Comparison of ENCODE assay signal across 8 cellular contexts in the genomic region with DNA sequence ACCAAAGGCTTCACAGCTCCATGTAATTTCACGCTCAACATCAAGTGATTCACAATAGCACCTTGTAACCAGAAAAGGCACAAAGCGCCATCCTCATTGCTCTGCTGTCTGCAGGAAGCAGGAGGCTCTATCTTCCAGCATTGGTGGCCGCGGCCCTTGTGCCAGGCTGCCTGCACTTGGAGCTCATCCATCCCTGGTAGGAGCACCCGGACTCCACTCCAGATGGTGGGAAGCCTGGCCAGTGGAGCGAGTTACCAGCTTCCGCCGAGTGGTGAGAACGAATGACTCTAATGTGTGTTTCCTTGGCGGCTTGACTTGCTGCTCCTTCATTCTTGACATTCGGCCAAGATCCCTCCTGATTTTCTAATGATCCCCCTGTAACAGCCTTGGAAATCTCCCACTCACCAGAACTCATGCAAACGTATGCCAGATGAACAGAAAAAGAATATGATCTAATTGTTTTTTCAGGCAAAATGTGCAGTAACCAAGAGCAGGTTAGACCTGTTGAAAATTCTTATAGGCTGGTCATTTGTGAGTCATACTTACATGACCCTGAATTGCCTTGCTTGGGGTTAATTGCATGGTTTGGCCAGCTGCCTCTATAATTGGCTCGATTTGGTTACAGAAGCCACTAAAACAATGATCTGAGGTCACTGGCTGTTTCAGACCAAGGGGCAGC.
DNase-seq lines count a peak whose midpoint lies in the region; ATAC-seq, FAIRE-seq and TF ChIP-seq lines count a peak whose summit lies in the region.

No MANE protein-coding gene starts in this region.

- no peak for TF ChIP-seq POLR2A in endothelial cell of umbilical vein (IDR thresholded peaks at IDR 0.05; ENCODE audit: low read depth, low read length)

- H2BK120ac ChIP-seq in trophoblast cell (ENCODE audit: insufficient read depth, low read length, poor library complexity) = peak overlapping the region; percentile 28

- H3K27me3 ChIP-seq in endothelial cell of umbilical vein (ENCODE audit: control insufficient read depth in 2 of 2, insufficient read depth in 2 of 2, low read length in 2 of 2) (no peaks in the 10 kb centered on the region), trophoblast cell (ENCODE audit: insufficient read depth, low read length) (no peaks in the 10 kb centered on the region)

- no peak for ATAC-seq in activated T-cell treated with anti-CD3 and anti-CD28 coated beads, Interleukin-2, amount 50 U/mL, for 72 hours (replicated peaks in 1 of 2)

- peak; percentile 98 for DNase-seq in G401 (ENCODE audit: low spot score)
- DNase-seq in NCI-H774 (lab: John Stamatoyannopoulos, UW) = peak; percentile 75
- peak; percentile 91 for DNase-seq in endothelial cell of umbilical vein (ENCODE audit: low read depth, low spot score)
- peak; percentile 77 to 91 for DNase-seq in trophoblast cell
- no peak for DNase-seq in CD14-positive monocyte (ENCODE audit: low spot score)
- no peak for DNase-seq in activated CD4-positive, alpha-beta T cell treated with anti-CD3 and anti-CD28 coated beads, Interleukin-2, amount 50 U/mL, for 1 hour
- no peak for DNase-seq in mucosa of gallbladder (ENCODE audit: low spot score)
- no peak for DNase-seq in activated T-cell treated with anti-CD3 and anti-CD28 coated beads, Interleukin-2, amount 50 U/mL, for 72 hours

- no peaks in the 10 kb centered on the region for H3K36me3 Mint-ChIP-seq in CD14-positive monocyte
- no peaks in the 10 kb centered on the region for H3K36me3 Mint-ChIP-seq in activated T-cell treated with anti-CD3 and anti-CD28 coated beads, Interleukin-2, amount 50 U/mL, for 72 hours (ENCODE audit: insufficient read depth in 2 of 2)

- H3K4me3 ChIP-seq in endothelial cell of umbilical vein (replicated peaks in 1 of 3; ENCODE audit: insufficient read depth in 1 of 3, low read depth in 1 of 3, low read length in 3 of 3) (no peak overlapping the region), trophoblast cell (ENCODE audit: low read depth, low read length) (no peak overlapping the region)

- H2BK5ac ChIP-seq in trophoblast cell (ENCODE audit: low read depth, low read length, poor library complexity) = peak overlapping the region; percentile 8

- H3K14ac ChIP-seq in trophoblast cell (ENCODE audit: low read length) = peak overlapping the region; percentile 10

- peaks cover 0 to 6% (median 2%) of the 10 kb centered on the region in 7 donors for H3K9me3 Mint-ChIP-seq in CD14-positive monocyte
- H3K9me3 Mint-ChIP-seq in activated T-cell treated with anti-CD3 and anti-CD28 coated beads, Interleukin-2, amount 50 U/mL, for 72 hours = no peaks in the 10 kb centered on the region

- H3K27ac Mint-ChIP-seq in CD14-positive monocyte = no peak overlapping the region
- H3K27ac Mint-ChIP-seq in activated T-cell treated with anti-CD3 and anti-CD28 coated beads, Interleukin-2, amount 50 U/mL, for 72 hours = no peak overlapping the region

- in situ Hi-C loops in G401 (cut with HindIII; ENCODE audit: low sequenced_read_pairs) = no loop called here

- H3K4me1 ChIP-seq in endothelial cell of umbilical vein (ENCODE audit: control insufficient read depth, extremely low read depth, insufficient read depth, low read length) (peaks cover 30% of the 10 kb centered on the region), trophoblast cell (ENCODE audit: control insufficient read depth in 1 of 2, insufficient read depth in 2 of 2, low read length in 2 of 2) (peaks cover 18 to 23% of the 10 kb centered on the region in 2 experiments)

- H3K9me3 ChIP-seq in endothelial cell of umbilical vein (replicated peaks; ENCODE audit: control insufficient read depth, insufficient read depth, low read length) (no peaks in the 10 kb centered on the region), trophoblast cell (ENCODE audit: insufficient read depth, low read depth, low read length) (no peaks in the 10 kb centered on the region)

- H3K36me3 ChIP-seq in endothelial cell of umbilical vein (ENCODE audit: control insufficient read depth in 2 of 2, extremely low read depth in 1 of 2, insufficient read depth in 2 of 2, low read length in 2 of 2) (no peaks in the 10 kb centered on the region), trophoblast cell (ENCODE audit: control insufficient read depth in 1 of 2, insufficient read depth in 2 of 2, low read length in 2 of 2) (no peaks in the 10 kb centered on the region)

- H4K12ac ChIP-seq in trophoblast cell (ENCODE audit: low read depth, low read length) = no peak overlapping the region

- H3K79me1 ChIP-seq in trophoblast cell (ENCODE audit: low read length) = peaks cover 17% of the 10 kb centered on the region

- H3K79me2 ChIP-seq in endothelial cell of umbilical vein (ENCODE audit: control insufficient read depth, insufficient read depth, low read length) (no peaks in the 10 kb centered on the region), trophoblast cell (ENCODE audit: control insufficient read depth, insufficient read depth, low read length, poor library complexity) (no peaks in the 10 kb centered on the region)

- intact Hi-C loops in endothelial cell of umbilical vein (cut with micrococcal nuclease) = loop anchor here (1.0 to 10.0 kb wide), 8 partner anchors 25 to 353 kb away; partner anchors contain the start of gene CDYL
- intact Hi-C loops in CD14-positive monocyte (cut with micrococcal nuclease) = no loop called here

- peak overlapping the region; percentile 21 for H3K9ac ChIP-seq in endothelial cell of umbilical vein (replicated peaks; ENCODE audit: extremely low read depth, insufficient read depth, low read length)
- H3K9ac ChIP-seq in trophoblast cell (ENCODE audit: low read length) = no peak overlapping the region

- peak overlapping the region; percentile 1 for H4K8ac ChIP-seq in trophoblast cell (ENCODE audit: low read depth, low read length)

- peak overlapping the region; percentile 13 for H3K18ac ChIP-seq in trophoblast cell (ENCODE audit: low read length)

- peak overlapping the region; percentile 64 for H4K91ac ChIP-seq in trophoblast cell (ENCODE audit: low read depth, low read length)

- H3K4me2 ChIP-seq in endothelial cell of umbilical vein (ENCODE audit: insufficient read depth, low read length) = peak overlapping the region; percentile 72
- no peak overlapping the region for H3K4me2 ChIP-seq in trophoblast cell (ENCODE audit: low read length)

- peaks cover 23% of the 10 kb centered on the region for H3K4me1 Mint-ChIP-seq in CD14-positive monocyte
- peaks cover 4% of the 10 kb centered on the region for H3K4me1 Mint-ChIP-seq in activated T-cell treated with anti-CD3 and anti-CD28 coated beads, Interleukin-2, amount 50 U/mL, for 72 hours (ENCODE audit: low read depth)

- no peaks in the 10 kb centered on the region for H4K20me1 ChIP-seq in endothelial cell of umbilical vein (replicated peaks; ENCODE audit: control insufficient read depth, extremely low read depth, insufficient read depth, low read length)

- peak overlapping the region; percentile 11 for H2BK12ac ChIP-seq in trophoblast cell (ENCODE audit: low read length)

- peak overlapping the region; percentile 16 for H3K4ac ChIP-seq in trophoblast cell (ENCODE audit: low read depth, low read length)

- H3K4me3 Mint-ChIP-seq in CD14-positive monocyte = no peak overlapping the region
- H3K4me3 Mint-ChIP-seq in activated T-cell treated with anti-CD3 and anti-CD28 coated beads, Interleukin-2, amount 50 U/mL, for 72 hours = no peak overlapping the region

- peaks cover 4 to 10% (median 7%) of the 10 kb centered on the region in 3 donors for H3K27me3 Mint-ChIP-seq in CD14-positive monocyte (ENCODE audit: low read depth in 3 of 3)
- peaks cover 16% of the 10 kb centered on the region for H3K27me3 Mint-ChIP-seq in activated T-cell treated with anti-CD3 and anti-CD28 coated beads, Interleukin-2, amount 50 U/mL, for 72 hours (ENCODE audit: low read depth)

- CTCF ChIA-PET in endothelial cell of umbilical vein (lab: Charles Lee) = interaction anchor here (1.0 to 1.3 kb wide), 3 partner anchors 29 to 423 kb away, joined by 3 to 6 read pairs (median 4); no protein-coding TSS in a partner anchor

- TF ChIP-seq CTCF in endothelial cell of umbilical vein (IDR thresholded peaks at IDR 0.05; ENCODE audit: extremely low read depth in 1 of 2, insufficient read depth in 1 of 2, low read depth in 1 of 2, low read length in 2 of 2) = no peak
- no peak for TF ChIP-seq CTCF in CD14-positive monocyte (IDR thresholded peaks at IDR 0.05)

- peak; percentile 99 for FAIRE-seq in endothelial cell of umbilical vein (lab: Jason Lieb, UNC)

- H3K27ac ChIP-seq in endothelial cell of umbilical vein (ENCODE audit: insufficient read depth, low read depth, low read length) (peak overlapping the region; percentile 83), trophoblast cell (ENCODE audit: low read depth, low read length) (no peak overlapping the region)

- POLR2A ChIA-PET in endothelial cell of umbilical vein (lab: Charles Lee) = no interaction called here

- peak overlapping the region; percentile 22 for H2AK5ac ChIP-seq in trophoblast cell (ENCODE audit: low read length)

- WGBS in trophoblast cell (ENCODE audit: extremely low coverage, insufficient coverage, insufficient read length) = no CpG with 5 or more reads among the region's 13 CpGs

- TSS peak; percentile 91 for BruUV-seq in endothelial cell of umbilical vein (replicated peaks; lab: Mats Ljungman, UMichigan)

- H2AFZ ChIP-seq in endothelial cell of umbilical vein (ENCODE audit: low read depth, low read length) (no peak overlapping the region), trophoblast cell (ENCODE audit: insufficient read depth, low read length, poor library complexity) (no peak overlapping the region)

- H3K23ac ChIP-seq in trophoblast cell (ENCODE audit: low read length) = no peak overlapping the region

- no peaks in the 10 kb centered on the region for H3K9me1 ChIP-seq in endothelial cell of umbilical vein (replicated peaks; ENCODE audit: control insufficient read depth, extremely low read depth, insufficient read depth, low read length)

- dilution Hi-C loops in endothelial cell of umbilical vein (cut with MboI; ENCODE audit: extremely low pct_ligation_motif_present, low sequenced_read_pairs) = no loop called here

TF ChIP-seq in endothelial cell of umbilical vein, 7 proteins besides CTCF, POLR2A, EP300 and RAD21:
- TF ChIP-seq GATA2 (IDR thresholded peaks at IDR 0.05; ENCODE audit: insufficient read depth, insufficient read length, low read depth, low read length) (peak; percentile 14), MYC (IDR thresholded peaks at IDR 0.05; ENCODE audit: low read depth, low read length) (no peak), POLR2AphosphoS5 (IDR thresholded peaks at IDR 0.05; ENCODE audit: insufficient read depth, low read depth, low read length) (peak; percentile 73), JUN (IDR thresholded peaks at IDR 0.05; ENCODE audit: borderline replicate concordance, insufficient read depth, insufficient read length, low read depth) (peak; percentile 90), EZH2 (IDR thresholded peaks at IDR 0.05; ENCODE audit: borderline replicate concordance, low read depth, low read length, severe bottlenecking) (no peak), FOS (IDR thresholded peaks at IDR 0.05; ENCODE audit: borderline replicate concordance, insufficient read depth, low read length) (peak; percentile 82), MAX (IDR thresholded peaks at IDR 0.05; ENCODE audit: insufficient read depth, insufficient read length) (no peak)

Comparison
In these comparisons a context has a peak if more than half of its experiments do, and no peak if none do; other contexts are left out.
1. DNase-seq: peak in G401 (single experiment), NCI-H774 (single experiment), endothelial cell of umbilical vein (single experiment) and trophoblast cell (2 of 2); none in CD14-positive monocyte (single experiment), activated CD4-positive, alpha-beta T cell treated with anti-CD3 and anti-CD28 coated beads, Interleukin-2, amount 50 U/mL, for 1 hour (single experiment), mucosa of gallbladder (single experiment) and activated T-cell treated with anti-CD3 and anti-CD28 coated beads, Interleukin-2, amount 50 U/mL, for 72 hours (0 of 2).